In the genomic region with DNA sequence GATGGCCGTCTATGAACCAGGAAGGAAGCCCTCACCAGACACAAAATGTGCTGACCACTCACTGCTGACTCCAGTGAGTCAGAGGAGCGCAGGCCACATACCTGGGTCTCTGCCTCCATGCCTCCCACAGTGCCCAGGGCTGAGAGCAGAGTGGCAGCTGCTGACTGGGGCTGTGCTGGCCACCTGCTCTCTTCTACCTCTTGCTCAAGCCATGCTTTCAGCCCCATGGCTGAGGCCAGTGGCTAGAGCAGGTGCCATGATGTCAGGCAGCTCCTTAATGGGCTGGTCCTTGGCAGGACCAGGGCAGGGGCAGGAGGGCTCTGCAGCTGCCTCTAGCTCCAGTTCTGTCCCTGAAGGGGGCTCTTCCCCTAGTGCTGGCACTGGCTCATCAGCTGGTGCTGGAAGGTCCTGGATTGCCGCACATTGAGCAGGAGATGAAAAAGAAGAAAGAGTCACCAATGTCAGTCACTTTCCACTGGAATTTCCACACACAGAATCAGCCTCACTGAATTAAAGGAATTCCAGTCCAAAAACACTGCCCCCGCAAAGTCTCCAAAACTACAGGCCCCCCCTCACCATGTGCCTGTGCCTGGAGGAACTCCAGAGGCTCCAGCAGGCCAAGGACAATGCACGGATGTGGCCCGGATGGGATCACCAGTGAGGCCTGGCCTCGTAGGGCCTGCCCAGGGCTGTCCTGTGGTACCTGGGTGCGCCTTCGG, we compare ENCODE assay signal across 21 cellular contexts.
"Had no signal": no experiment of that assay in that cellular context is flagged by ENCODE, and none has a peak within 500 bp of the region (broad histone marks: within the 10 kb centered on the region; RNA-seq: fewer than 3 reads in every experiment).

No MANE protein-coding gene starts in this region.

- H3K36me3 ChIP-seq: cardiac muscle cell, tibial artery, uterus had no signal

- H3K27ac Mint-ChIP-seq: activated CD4-positive, alpha-beta T cell treated with anti-CD3 and anti-CD28 coated beads for 36 hours; activated naive CD8-positive, alpha-beta T cell treated with anti-CD3 and anti-CD28 coated beads for 36 hours; endodermal cell had no signal

- DNase-seq: activated CD4-positive, alpha-beta T cell treated with anti-CD3 and anti-CD28 coated beads for 36 hours; activated CD4-positive, alpha-beta T cell treated with anti-CD3 and anti-CD28 coated beads, Interleukin-2, amount 50 U/mL, for 48 hours; activated naive CD4-positive, alpha-beta T cell; activated naive CD8-positive, alpha-beta T cell treated with anti-CD3 and anti-CD28 coated beads for 36 hours; amniotic stem cell; dorsolateral prefrontal cortex; endodermal cell; foreskin melanocyte; hypothalamus; retina; stimulated activated CD4-positive, alpha-beta T cell treated with anti-CD3 and anti-CD28 coated beads, Interleukin-12 subunit alpha, Interleukin-12 subunit beta, amount 100 ng/mL, for 4 hours; stimulated activated CD4-positive, alpha-beta T cell treated with anti-CD3 and anti-CD28 coated beads, Interleukin-1b, Interleukin-23, amount 100 ng/mL, for 48 hours; stimulated activated CD8-positive, alpha-beta memory T cell treated with anti-CD3 and anti-CD28 coated beads, Interleukin-4, amount 100 ng/mL, for 48 hours; stimulated activated naive CD4-positive, alpha-beta T cell treated with Interleukin-2 at 50 U/mL for 16 hours; tibial artery; uterus had no signal

- H3K27ac ChIP-seq: cardiac muscle cell, dorsolateral prefrontal cortex, epithelial cell of prostate, tibial artery, uterus had no signal

- ATAC-seq: activated CD4-positive, alpha-beta T cell treated with anti-CD3 and anti-CD28 coated beads for 36 hours; left lobe of liver had no signal

- H3K36me3 Mint-ChIP-seq: activated naive CD8-positive, alpha-beta T cell treated with anti-CD3 and anti-CD28 coated beads for 36 hours had no signal

- H3K4me3 ChIP-seq: cardiac muscle cell, dorsolateral prefrontal cortex, tibial artery, uterus had no signal

- H3K4me1 Mint-ChIP-seq: endodermal cell had no signal

- H3K9me3 Mint-ChIP-seq: activated naive CD8-positive, alpha-beta T cell treated with anti-CD3 and anti-CD28 coated beads for 36 hours; endodermal cell had no signal

- H3K4me3 Mint-ChIP-seq: activated CD4-positive, alpha-beta T cell treated with anti-CD3 and anti-CD28 coated beads for 36 hours; activated naive CD8-positive, alpha-beta T cell treated with anti-CD3 and anti-CD28 coated beads for 36 hours; endodermal cell had no signal

- H3K27me3 ChIP-seq: cardiac muscle cell, uterus had no signal

- H3K9me3 ChIP-seq: tibial artery, uterus had no signal

- H3K4me1 ChIP-seq: tibial artery, uterus had no signal

- FAIRE-seq: keratinocyte, TTC549 had no signal
